Comparison of ENCODE assay signal across 28 cellular contexts in the genomic region with DNA sequence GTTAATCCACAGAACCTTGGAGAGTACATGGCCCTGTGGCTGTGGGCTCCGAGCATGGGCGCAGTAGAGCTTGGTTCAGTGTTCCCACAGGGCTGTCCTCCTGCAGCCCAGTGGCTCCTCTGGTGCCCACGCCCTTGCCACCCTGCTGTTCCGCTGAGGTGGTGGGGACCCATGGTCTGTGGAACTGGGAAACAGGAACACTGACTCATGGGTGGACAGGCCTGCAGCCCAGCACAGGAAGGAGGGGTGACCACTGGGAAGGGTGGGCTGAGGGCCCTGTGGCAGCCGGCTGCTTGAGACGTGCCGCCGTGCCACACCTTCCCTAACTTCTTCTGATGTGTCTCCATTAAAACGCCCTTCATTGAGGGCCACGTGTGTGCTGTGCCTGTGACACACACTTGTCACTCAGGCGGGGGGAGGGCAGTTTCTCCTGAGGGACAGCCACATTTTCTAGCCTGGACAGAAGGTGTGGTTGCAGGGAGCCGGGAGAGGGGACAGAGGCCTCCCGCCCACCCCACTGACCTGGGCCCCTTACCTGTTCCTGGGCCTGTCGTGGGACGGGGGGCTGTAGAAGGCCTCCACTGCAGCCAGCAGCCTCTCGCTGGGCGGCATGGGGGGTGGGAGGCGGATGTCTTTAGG. TPM values are rescaled to one million over a fixed set of nuclear protein-coding genes. Genes with fewer than 3 reads are reported as not detected.
"Had no signal": no experiment of that assay in that cellular context is flagged by ENCODE, and none has a peak within 500 bp of the region (broad histone marks: within the 10 kb centered on the region; RNA-seq: fewer than 3 reads in every experiment).

No MANE protein-coding gene starts in this region.

- H3K4me1 ChIP-seq: breast epithelium, colonic mucosa, heart left ventricle, vagina had no signal

- H3K9me3 Mint-ChIP-seq: activated B cell treated with CpG ODN at 0.5 μM for 24 hours; activated naive CD4-positive, alpha-beta T cell treated with anti-CD3 and anti-CD28 coated beads for 36 hours; activated naive CD8-positive, alpha-beta T cell treated with anti-CD3 and anti-CD28 coated beads, Interleukin-2, amount 10 ng/mL, durations not matched to agents 7 days and 5 days; activated T-cell treated with anti-CD3 and anti-CD28 coated beads, Interleukin-2, amount 50 U/mL, for 72 hours; natural killer cell treated with Interleukin-12 subunit alpha and Interleukin-12 subunit beta and Interleukin-15 and Interleukin-18, amount 100 ng/mL, for 72 hours; stimulated activated memory B cell treated with anti-CD40 and anti-IgM and Interleukin-4, amounts not matched to agents 10 μg/mL and 1 μg/mL and 100 μg/mL, for 72 hours had no signal

- DNase-seq: activated B cell treated with CpG ODN at 0.5 μM for 24 hours; activated CD4-positive, alpha-beta T cell treated with anti-CD3 and anti-CD28 coated beads for 36 hours; activated CD4-positive, alpha-beta T cell treated with anti-CD3 and anti-CD28 coated beads, Interleukin-2, amount 50 U/mL, for 48 hours; activated CD8-positive, alpha-beta memory T cell treated with anti-CD3 and anti-CD28 coated beads, Interleukin-2, amount 50 U/mL, for 48 hours; activated effector memory CD4-positive, alpha-beta T cell treated with Interleukin-2 at 50 U/mL for 16 hours; activated naive CD4-positive, alpha-beta T cell treated with anti-CD3 and anti-CD28 coated beads for 36 hours; activated naive CD8-positive, alpha-beta T cell treated with anti-CD3 and anti-CD28 coated beads, Interleukin-2, amount 10 ng/mL, durations not matched to agents 7 days and 5 days; activated T-cell treated with anti-CD3 and anti-CD28 coated beads, Interleukin-2, amount 50 U/mL, for 72 hours; amniotic stem cell; colonic mucosa; dorsolateral prefrontal cortex; heart left ventricle; midbrain; occipital lobe; posterior cingulate gyrus; stimulated activated CD4-positive, alpha-beta T cell treated with anti-CD3 and anti-CD28 coated beads, Interleukin-15, amount 100 ng/mL, for 24 hours; T1000; testis; trophoblast cell had no signal

- H3K27ac Mint-ChIP-seq: activated B cell treated with CpG ODN at 0.5 μM for 24 hours; activated CD4-positive, alpha-beta T cell treated with anti-CD3 and anti-CD28 coated beads for 36 hours; activated naive CD4-positive, alpha-beta T cell treated with anti-CD3 and anti-CD28 coated beads for 36 hours; activated naive CD8-positive, alpha-beta T cell treated with anti-CD3 and anti-CD28 coated beads, Interleukin-2, amount 10 ng/mL, durations not matched to agents 7 days and 5 days; activated T-cell treated with anti-CD3 and anti-CD28 coated beads, Interleukin-2, amount 50 U/mL, for 72 hours; natural killer cell treated with Interleukin-12 subunit alpha and Interleukin-12 subunit beta and Interleukin-15 and Interleukin-18, amount 100 ng/mL, for 72 hours; stimulated activated memory B cell treated with anti-CD40 and anti-IgM and Interleukin-4, amounts not matched to agents 10 μg/mL and 1 μg/mL and 100 μg/mL, for 72 hours had no signal

- H3K27me3 ChIP-seq: breast epithelium, colonic mucosa, dorsolateral prefrontal cortex, heart left ventricle, testis, vagina had no signal

- H3K4me1 Mint-ChIP-seq: activated B cell treated with CpG ODN at 0.5 μM for 24 hours; activated CD4-positive, alpha-beta T cell treated with anti-CD3 and anti-CD28 coated beads for 36 hours; stimulated activated memory B cell treated with anti-CD40 and anti-IgM and Interleukin-4, amounts not matched to agents 10 μg/mL and 1 μg/mL and 100 μg/mL, for 72 hours had no signal

- H3K27ac ChIP-seq: breast epithelium, colonic mucosa, dorsolateral prefrontal cortex, epithelial cell of prostate, heart left ventricle, testis, vagina had no signal

- H3K9me3 ChIP-seq: breast epithelium, colonic mucosa, heart left ventricle, testis, vagina had no signal

- H3K4me2 ChIP-seq: smooth muscle cell had no signal

- H3K36me3 Mint-ChIP-seq: natural killer cell treated with Interleukin-12 subunit alpha and Interleukin-12 subunit beta and Interleukin-15 and Interleukin-18, amount 100 ng/mL, for 72 hours had no signal

- H3K27me3 Mint-ChIP-seq: activated B cell treated with CpG ODN at 0.5 μM for 24 hours; activated CD4-positive, alpha-beta T cell treated with anti-CD3 and anti-CD28 coated beads for 36 hours; activated naive CD8-positive, alpha-beta T cell treated with anti-CD3 and anti-CD28 coated beads, Interleukin-2, amount 10 ng/mL, durations not matched to agents 7 days and 5 days; natural killer cell treated with Interleukin-12 subunit alpha and Interleukin-12 subunit beta and Interleukin-15 and Interleukin-18, amount 100 ng/mL, for 72 hours; stimulated activated memory B cell treated with anti-CD40 and anti-IgM and Interleukin-4, amounts not matched to agents 10 μg/mL and 1 μg/mL and 100 μg/mL, for 72 hours had no signal

- H3K4me3 Mint-ChIP-seq: activated B cell treated with CpG ODN at 0.5 μM for 24 hours; activated CD4-positive, alpha-beta T cell treated with anti-CD3 and anti-CD28 coated beads for 36 hours; activated naive CD4-positive, alpha-beta T cell treated with anti-CD3 and anti-CD28 coated beads for 36 hours; activated naive CD8-positive, alpha-beta T cell treated with anti-CD3 and anti-CD28 coated beads, Interleukin-2, amount 10 ng/mL, durations not matched to agents 7 days and 5 days; activated T-cell treated with anti-CD3 and anti-CD28 coated beads, Interleukin-2, amount 50 U/mL, for 72 hours; natural killer cell treated with Interleukin-12 subunit alpha and Interleukin-12 subunit beta and Interleukin-15 and Interleukin-18, amount 100 ng/mL, for 72 hours; stimulated activated memory B cell treated with anti-CD40 and anti-IgM and Interleukin-4, amounts not matched to agents 10 μg/mL and 1 μg/mL and 100 μg/mL, for 72 hours had no signal

- FAIRE-seq: islet of Langerhans had no signal

- H3K4me3 ChIP-seq: breast epithelium, colonic mucosa, dorsolateral prefrontal cortex, heart left ventricle, smooth muscle cell, testis, vagina had no signal

- ATAC-seq: activated CD4-positive, alpha-beta T cell treated with anti-CD3 and anti-CD28 coated beads for 36 hours; heart left ventricle; natural killer cell treated with Interleukin-12 subunit alpha and Interleukin-12 subunit beta and Interleukin-15 and Interleukin-18, amount 100 ng/mL, for 72 hours; stimulated activated memory B cell treated with anti-CD40 and anti-IgM and Interleukin-4, amounts not matched to agents 10 μg/mL and 1 μg/mL and 100 μg/mL, for 72 hours had no signal

RNA-seq across cellular contexts. Expression of gene CALR3, which starts 25.1 kb away (rescaled TPM):
- total RNA-seq: activated B cell treated with CpG ODN at 0.5 μM for 24 hours; activated CD4-positive, alpha-beta T cell treated with anti-CD3 and anti-CD28 coated beads for 36 hours; activated naive CD4-positive, alpha-beta T cell treated with anti-CD3 and anti-CD28 coated beads for 36 hours; activated naive CD8-positive, alpha-beta T cell treated with anti-CD3 and anti-CD28 coated beads, Interleukin-2, amount 10 ng/mL, durations not matched to agents 7 days and 5 days; activated T-cell treated with anti-CD3 and anti-CD28 coated beads, Interleukin-2, amount 50 U/mL, for 72 hours; breast epithelium; colonic mucosa; fibroblast of villous mesenchyme; heart left ventricle; natural killer cell treated with Interleukin-12 subunit alpha and Interleukin-12 subunit beta and Interleukin-15 and Interleukin-18, amount 100 ng/mL, for 72 hours; occipital lobe; sciatic nerve; smooth muscle cell; vagina had no signal
- polyA plus RNA-seq: heart left ventricle, smooth muscle cell had no signal
